Comparison of ENCODE assay signal across 15 cellular contexts in genomic region chr4:139605516-139605915, GRCh38. TPM values are rescaled to one million over a fixed set of nuclear protein-coding genes. Genes with fewer than 3 reads are reported as not detected.
A peak's percentile ranks its signal among the peaks of the same experiment; 100 is the strongest.
DNase-seq lines count a peak whose midpoint lies in the region; ATAC-seq, FAIRE-seq and TF ChIP-seq lines count a peak whose summit lies in the region.
"Had no signal": no experiment of that assay in that cellular context is flagged by ENCODE, and none has a peak within 500 bp of the region (broad histone marks: within the 10 kb centered on the region; RNA-seq: fewer than 3 reads in every experiment).

No MANE protein-coding gene starts in this region.

- no peak overlapping the region for H3K4me2 ChIP-seq in astrocyte (ENCODE audit: low read length)

- intact Hi-C loops in A673 (cut with micrococcal nuclease; ENCODE audit: unreplicated experiment): no loop called here
- intact Hi-C loops in CD4-positive, alpha-beta memory T cell (cut with micrococcal nuclease): no loop called here
- intact Hi-C loops in Right ventricle myocardium superior (cut with DNase I): no loop called here

- H3K27me3 Mint-ChIP-seq in CD4-positive, alpha-beta memory T cell: peaks cover 2 to 8% of the 10 kb centered on the region in 2 donors
- H3K27me3 Mint-ChIP-seq in astrocyte (ENCODE audit: low read depth, unreplicated experiment) (peaks cover 6% of the 10 kb centered on the region), naive B cell (peaks cover 7 to 25% (median 9%) of the 10 kb centered on the region in 3 donors)
- peaks cover 10% of the 10 kb centered on the region for H3K27me3 Mint-ChIP-seq in T-helper 2 cell treated with Interferon-gamma antibody and Interleukin-4, amounts not matched to agents 5 μg/mL and 100 μg/mL, for 36 hours (ENCODE audit: low read depth)

- H3K27ac Mint-ChIP-seq in CD4-positive, alpha-beta memory T cell: peak overlapping the region in 3 of 7 donors; percentile 5 to 35 (median 32)
- H3K27ac Mint-ChIP-seq in astrocyte (ENCODE audit: unreplicated experiment): peak overlapping the region; percentile 5
- peak overlapping the region in 1 of 6 donors; percentile 24 for H3K27ac Mint-ChIP-seq in naive B cell
- H3K27ac Mint-ChIP-seq in T-helper 2 cell treated with Interferon-gamma antibody and Interleukin-4, amounts not matched to agents 5 μg/mL and 100 μg/mL, for 36 hours: no peak overlapping the region

- CTCF ChIA-PET in A673 (lab: Charles Lee): interaction anchor here (1.0 kb wide), 1 partner anchor 28 kb away, joined by 3 read pairs; no protein-coding TSS in a partner anchor
- CTCF ChIA-PET in CD4-positive, alpha-beta memory T cell (lab: Charles Lee; ENCODE audit: partially characterized antibody): interaction anchor here (0.5 to 7.1 kb wide), 9 partner anchors 11 to 575 kb away, joined by 3 to 149 read pairs (median 4); no protein-coding TSS in a partner anchor
- CTCF ChIA-PET in HEK293T (lab: Yijun Ruan, JAX): interaction anchor here (0.6 to 3.7 kb wide), 10 partner anchors 9 to 648 kb away, joined by 3 to 58 read pairs (median 6); no protein-coding TSS in a partner anchor

- no peaks in the 10 kb centered on the region for H3K9me3 ChIP-seq in A673 (ENCODE audit: low read depth, low read length, poor library complexity, severe bottlenecking)
- no peaks in the 10 kb centered on the region for H3K9me3 ChIP-seq in CD4-positive, alpha-beta memory T cell (ENCODE audit: control insufficient read depth in 1 of 2, low read length in 2 of 2)
- no peaks in the 10 kb centered on the region for H3K9me3 ChIP-seq in astrocyte (ENCODE audit: insufficient read depth, low read depth, low read length)
- H3K9me3 ChIP-seq: SJCRH30 had no signal

- TF ChIP-seq CTCF in A673 (conservative IDR thresholded peaks at IDR 0.05; ENCODE audit: low read depth, low read length) (no peak), astrocyte (IDR thresholded peaks at IDR 0.05; ENCODE audit: insufficient read depth, low read depth, low read length) (no peak)

- no peak overlapping the region for H3K9ac ChIP-seq in astrocyte (ENCODE audit: low read length)

- FAIRE-seq in astrocyte (lab: Jason Lieb, UNC): no peak

- H3K4me3 Mint-ChIP-seq in CD4-positive, alpha-beta memory T cell: peak overlapping the region in 7 of 8 donors; percentile 8 to 85 (median 34)
- H3K4me3 Mint-ChIP-seq in astrocyte (ENCODE audit: unreplicated experiment) (no peak overlapping the region), naive B cell (peak overlapping the region; percentile 22 to 86 (median 68))
- H3K4me3 Mint-ChIP-seq in T-helper 2 cell treated with Interferon-gamma antibody and Interleukin-4, amounts not matched to agents 5 μg/mL and 100 μg/mL, for 36 hours: no peak overlapping the region

- H3K9me3 Mint-ChIP-seq in CD4-positive, alpha-beta memory T cell: peaks cover 0 to 2% (median 0%) of the 10 kb centered on the region in 8 donors
- no peaks in the 10 kb centered on the region for H3K9me3 Mint-ChIP-seq in astrocyte (ENCODE audit: unreplicated experiment)
- peaks cover 0 to 11% (median 0%) of the 10 kb centered on the region in 7 donors for H3K9me3 Mint-ChIP-seq in naive B cell
- peaks cover 14% of the 10 kb centered on the region for H3K9me3 Mint-ChIP-seq in T-helper 2 cell treated with Interferon-gamma antibody and Interleukin-4, amounts not matched to agents 5 μg/mL and 100 μg/mL, for 36 hours

- no peaks in the 10 kb centered on the region for H4K20me1 ChIP-seq in astrocyte (ENCODE audit: insufficient read depth, low read length)

- H3K4me1 ChIP-seq in A673 (ENCODE audit: insufficient read depth, low read length, poor library complexity, severe bottlenecking): peaks cover 71% of the 10 kb centered on the region
- H3K4me1 ChIP-seq in CD4-positive, alpha-beta memory T cell (ENCODE audit: insufficient read depth, low read length): peaks cover 4% of the 10 kb centered on the region
- H3K4me1 ChIP-seq in astrocyte (ENCODE audit: insufficient read depth, low read length): peaks cover 11% of the 10 kb centered on the region

- POLR2A ChIA-PET in A673 (lab: Charles Lee; ENCODE audit: low non-redundant PET) (no interaction called here), HEK293T (lab: Yijun Ruan, JAX) (interaction anchor here (1.3 to 2.5 kb wide), 5 partner anchors 9 to 49 kb away, joined by 4 to 12 read pairs (median 5); partner anchors contain the start of gene SETD7)
- POLR2A ChIA-PET in CD4-positive, alpha-beta memory T cell (lab: Charles Lee; ENCODE audit: partially characterized antibody): no interaction called here

- H3K36me3 ChIP-seq in A673 (ENCODE audit: insufficient read depth, low read length, poor library complexity, severe bottlenecking): no peaks in the 10 kb centered on the region
- H3K36me3 ChIP-seq in CD4-positive, alpha-beta memory T cell (ENCODE audit: insufficient read depth, low read length): no peaks in the 10 kb centered on the region
- no peaks in the 10 kb centered on the region for H3K36me3 ChIP-seq in astrocyte (ENCODE audit: insufficient read depth, low read length)
- no peaks in the 10 kb centered on the region for H3K36me3 ChIP-seq in H7 (replicated peaks; ENCODE audit: control insufficient read depth, insufficient read depth, low read length)
- H3K36me3 ChIP-seq: SJCRH30 had no signal

- DNase-seq in A673 (ENCODE audit: low spot score) (peak; percentile 79), astrocyte (ENCODE audit: low read depth) (no peak), naive B cell (no peak), Right ventricle myocardium superior (no peak), HEK293T (ENCODE audit: extremely low spot score) (no peak), H7 (no peak)
- DNase-seq in CD4-positive, alpha-beta memory T cell: no peak
- no peak for DNase-seq in T-helper 2 cell treated with Interferon-gamma antibody and Interleukin-4, amounts not matched to agents 5 μg/mL and 100 μg/mL, for 36 hours (ENCODE audit: low spot score)
- DNase-seq: Kasumi-1; NCI-H1930; NCI-H510A treated with DMSO at 0.1 percent for 48 hours; NK-92 treated with Interleukin-12 subunit alpha and Interleukin-12 subunit beta, amount 100 ng/mL, for 24 hours; OCI-M1; RPMI8226; SJCRH30 had no signal

- H3K27me3 ChIP-seq in A673 (replicated peaks; ENCODE audit: insufficient read depth, low read depth, low read length, poor library complexity): no peaks in the 10 kb centered on the region
- no peaks in the 10 kb centered on the region for H3K27me3 ChIP-seq in CD4-positive, alpha-beta memory T cell (ENCODE audit: insufficient read depth, low read length)
- peaks cover 5% of the 10 kb centered on the region for H3K27me3 ChIP-seq in astrocyte (ENCODE audit: insufficient read depth, low read length)
- peaks cover 3% of the 10 kb centered on the region for H3K27me3 ChIP-seq in H7 (ENCODE audit: control insufficient read depth, insufficient read depth, low read length)
- H3K27me3 ChIP-seq: SJCRH30 had no signal

- H3K27ac ChIP-seq in A673 (ENCODE audit: low read depth, low read length, poor library complexity, severe bottlenecking): peak overlapping the region; percentile 74
- no peak overlapping the region for H3K27ac ChIP-seq in CD4-positive, alpha-beta memory T cell (ENCODE audit: low read depth, low read length)
- no peak overlapping the region for H3K27ac ChIP-seq in astrocyte (ENCODE audit: low read depth, low read length)
- H3K27ac ChIP-seq: SJCRH30 had no signal

- BruUV-seq in A673 (replicated peaks; lab: Mats Ljungman, UMichigan): no TSS peak

- H3K36me3 Mint-ChIP-seq in CD4-positive, alpha-beta memory T cell: no peaks in the 10 kb centered on the region
- H3K36me3 Mint-ChIP-seq in astrocyte (ENCODE audit: low read depth, unreplicated experiment) (no peaks in the 10 kb centered on the region), naive B cell (peaks cover 0 to 15% of the 10 kb centered on the region in 2 donors)
- H3K36me3 Mint-ChIP-seq in T-helper 2 cell treated with Interferon-gamma antibody and Interleukin-4, amounts not matched to agents 5 μg/mL and 100 μg/mL, for 36 hours (ENCODE audit: low read depth): peaks cover 2% of the 10 kb centered on the region

- ATAC-seq in naive B cell (ENCODE audit: low read depth in 2 of 2) (no peak), Right ventricle myocardium superior (ENCODE audit: poor library complexity) (no peak)

- H3K4me3 ChIP-seq in A673 (ENCODE audit: low read depth, low read length, poor library complexity, severe bottlenecking) (no peak overlapping the region), astrocyte (ENCODE audit: insufficient read depth, low read depth, low read length) (no peak overlapping the region), H7 (ENCODE audit: insufficient read depth, low read depth, low read length) (no peak overlapping the region)
- H3K4me3 ChIP-seq in CD4-positive, alpha-beta memory T cell (ENCODE audit: low read length in 2 of 2): no peak overlapping the region
- H3K4me3 ChIP-seq: SJCRH30 had no signal

- H3K79me2 ChIP-seq in astrocyte (ENCODE audit: insufficient read depth, low read length): no peaks in the 10 kb centered on the region

- H3K4me1 Mint-ChIP-seq in CD4-positive, alpha-beta memory T cell: peaks cover 13 to 15% (median 14%) of the 10 kb centered on the region in 4 donors
- H3K4me1 Mint-ChIP-seq in astrocyte (ENCODE audit: low read depth, unreplicated experiment) (peaks cover 22% of the 10 kb centered on the region), naive B cell (peaks cover 15 to 20% (median 16%) of the 10 kb centered on the region in 3 donors)
- peaks cover 17% of the 10 kb centered on the region for H3K4me1 Mint-ChIP-seq in T-helper 2 cell treated with Interferon-gamma antibody and Interleukin-4, amounts not matched to agents 5 μg/mL and 100 μg/mL, for 36 hours (ENCODE audit: low read depth)

- H2AFZ ChIP-seq in astrocyte (ENCODE audit: low read depth, low read length): no peak overlapping the region

TF ChIP-seq in HEK293T, 16 proteins besides CTCF, POLR2A, EP300 and RAD21 (continues in another document):
- TF ChIP-seq TARDBP (IDR thresholded peaks at IDR 0.05) (no peak), HDGF (IDR thresholded peaks at IDR 0.05; ENCODE audit: borderline replicate concordance) (no peak), LEF1 (IDR thresholded peaks at IDR 0.05; ENCODE audit: borderline replicate concordance) (no peak), L3MBTL2 (conservative IDR thresholded peaks at IDR 0.05) (no peak), FOXA1 (IDR thresholded peaks at IDR 0.05) (no peak), FOXK2 (IDR thresholded peaks at IDR 0.05) (no peak), ARNT (IDR thresholded peaks at IDR 0.05) (no peak), CTBP1 (IDR thresholded peaks at IDR 0.05; ENCODE audit: borderline replicate concordance) (no peak), FOXM1 (IDR thresholded peaks at IDR 0.05; ENCODE audit: borderline replicate concordance) (no peak), SUZ12 (IDR thresholded peaks at IDR 0.05) (no peak), NFRKB (IDR thresholded peaks at IDR 0.05) (no peak), ZNF384 (IDR thresholded peaks at IDR 0.05) (no peak), ELF4 (IDR thresholded peaks at IDR 0.05) (no peak)

RNA-seq across cellular contexts. Expression of gene SETD7, which starts 49.5 kb away (rescaled TPM):
- total RNA-seq in A673 (2021) (52.8 and 54.6 TPM in 2 replicates), astrocyte (51.4 and 55.0 TPM in 2 replicates), Right ventricle myocardium superior (46.3 TPM)
- 10 to 100 TPM; 13.8 to 14.6 TPM for total RNA-seq in CD4-positive, alpha-beta memory T cell
- 1 to 10 TPM; 3.9 to 5.6 TPM for polyA plus RNA-seq in CD4-positive, alpha-beta memory T cell
- polyA plus RNA-seq in naive B cell (ENCODE audit: low read depth in 6 of 6): 10 to 100 TPM in 4 of 6 donors, 1 to 10 TPM in 2; 6.2 to 18.2 (median 11.9) TPM
- total RNA-seq in H7 (2014; rRNA removed; shearing (Covaris generic)): 7.8 and 8.6 TPM in 2 replicates

Comparison
In these comparisons a context has a peak if more than half of its experiments do, and no peak if none do; other contexts are left out.
1. H3K4me3 Mint-ChIP-seq: peak in CD4-positive, alpha-beta memory T cell (7 of 8) and naive B cell (8 of 8); none in astrocyte (single experiment) and T-helper 2 cell treated with Interferon-gamma antibody and Interleukin-4, amounts not matched to agents 5 μg/mL and 100 μg/mL, for 36 hours (single experiment).